In genomic region chr9:21017092-21017491, GRCh38 we compare ENCODE assay signal across 20 cellular contexts. TPM values are rescaled to one million over a fixed set of nuclear protein-coding genes. Genes with fewer than 3 reads are reported as not detected.
A peak's percentile ranks its signal among the peaks of the same experiment; 100 is the strongest.
DNase-seq lines count a peak whose midpoint lies in the region; ATAC-seq and TF ChIP-seq lines count a peak whose summit lies in the region.
"Had no signal": no experiment of that assay in that cellular context is flagged by ENCODE, and none has a peak within 500 bp of the region (broad histone marks: within the 10 kb centered on the region; RNA-seq: fewer than 3 reads in every experiment).

No MANE protein-coding gene starts in this region.

- TF ChIP-seq CTCF in ovary (IDR thresholded peaks at IDR 0.05) = no peak

- H3K27me3 ChIP-seq in ACC112 (ENCODE audit: insufficient read depth, low read length) (no peaks in the 10 kb centered on the region), ovary (no peaks in the 10 kb centered on the region)
- H3K27me3 ChIP-seq: left lung, upper lobe of left lung had no signal

- H3K36me3 Mint-ChIP-seq in activated naive CD4-positive, alpha-beta T cell treated with anti-CD3 and anti-CD28 coated beads, Interleukin-2, amount 50 U/mL, for 72 hours = peaks cover 0 to 39% of the 10 kb centered on the region in 2 donors

- no peak for TF ChIP-seq EP300 in ovary (IDR thresholded peaks at IDR 0.05)

- no peak overlapping the region for H3K4me3 ChIP-seq in ACC112 (ENCODE audit: low read depth, low read length)
- no peak overlapping the region for H3K4me3 ChIP-seq in ovary
- H3K4me3 ChIP-seq: K562, left lung, upper lobe of left lung had no signal

- no peak overlapping the region for H2AFZ ChIP-seq in ACC112 (ENCODE audit: low read length, unreplicated experiment)

- intact Hi-C loops in ovary (cut with DNase I) = no loop called here

- no peak overlapping the region for H3K27ac Mint-ChIP-seq in activated naive CD4-positive, alpha-beta T cell treated with anti-CD3 and anti-CD28 coated beads, Interleukin-2, amount 50 U/mL, for 72 hours

- H3K27ac ChIP-seq in ACC112 (ENCODE audit: low read depth, low read length) (peak overlapping the region; percentile 70), caudate nucleus (ENCODE audit: low read depth, low read length) (no peak overlapping the region), ovary (no peak overlapping the region)
- H3K27ac ChIP-seq: left lung, upper lobe of left lung, WERI-Rb-1 had no signal

- ATAC-seq in HG02870 (IDR thresholded peaks at IDR 0.05; ENCODE audit: unreplicated experiment) = no peak
- ATAC-seq in activated naive CD4-positive, alpha-beta T cell treated with anti-CD3 and anti-CD28 coated beads, Interleukin-2, amount 50 U/mL, for 72 hours = no peak
- ATAC-seq: K562, left lung had no signal

- no peaks in the 10 kb centered on the region for H3K36me3 ChIP-seq in ACC112 (ENCODE audit: insufficient read depth, low read length)
- no peaks in the 10 kb centered on the region for H3K36me3 ChIP-seq in ovary
- H3K36me3 ChIP-seq: WERI-Rb-1 had no signal

- peaks cover 22% of the 10 kb centered on the region for H3K4me1 ChIP-seq in ACC112 (ENCODE audit: control insufficient read depth, insufficient read depth, low read length, unreplicated experiment)
- no peaks in the 10 kb centered on the region for H3K4me1 ChIP-seq in ovary (ENCODE audit: insufficient read depth)
- H3K4me1 ChIP-seq: left lung, upper lobe of left lung had no signal

- H3K9me3 Mint-ChIP-seq in activated naive CD4-positive, alpha-beta T cell treated with anti-CD3 and anti-CD28 coated beads, Interleukin-2, amount 50 U/mL, for 72 hours = peaks cover 0 to under 1% of the 10 kb centered on the region in 2 donors
- H3K9me3 Mint-ChIP-seq: central memory CD8-positive, alpha-beta T cell had no signal

- TF ChIP-seq POLR2A in ovary (IDR thresholded peaks at IDR 0.05) = no peak

- H3K79me2 ChIP-seq in ACC112 (ENCODE audit: control insufficient read depth, insufficient read depth, low read length, unreplicated experiment) = no peaks in the 10 kb centered on the region

- WGBS in ovary, 3 donors = 69 to 77% (median 73%) methylated on average over 2 of the region's 2 CpGs

- no peaks in the 10 kb centered on the region for H3K9me3 ChIP-seq in ovary
- H3K9me3 ChIP-seq: left lung, upper lobe of left lung had no signal

- DNase-seq in HT1080 (ENCODE audit: low read depth) (peak; percentile 83), astrocyte of the hippocampus (ENCODE audit: low read depth, low spot score) (peak; percentile 11), glomerular visceral epithelial cell (ENCODE audit: extremely low spot score) (peak; percentile 24), caudate nucleus (lab: John Stamatoyannopoulos, UW) (no peak), ovary (no peak)
- DNase-seq in activated naive CD4-positive, alpha-beta T cell treated with anti-CD3 and anti-CD28 coated beads, Interleukin-2, amount 50 U/mL, for 72 hours (ENCODE audit: low spot score in 2 of 2) = no peak
- DNase-seq: H7; hypothalamus; left lung; naive B cell; NCI-H146; NCI-H446; stimulated activated CD4-positive, alpha-beta T cell treated with anti-CD3 and anti-CD28 coated beads, Interleukin-2, amount 100 ng/mL, for 24 hours; stimulated activated CD8-positive, alpha-beta memory T cell treated with anti-CD3 and anti-CD28 coated beads, Interleukin-4, amount 100 ng/mL, for 48 hours; upper lobe of left lung; WERI-Rb-1 had no signal

RNA-seq across cellular contexts. Expression of gene HACD4, which starts 14.3 kb away (rescaled TPM):
- total RNA-seq in HT1080 (2014; rRNA removed; shearing (Covaris generic)) = not detected in 2 replicates
- polyA plus RNA-seq in HT1080 (2015; cell fraction: cytosol; rRNA removed) = not detected in 2 replicates
- not detected in 2 replicates for polyA plus RNA-seq in HT1080 (2015; cell fraction: nucleus; rRNA removed)
- 1 to 10 TPM in 1 of 2 donors, under 1 TPM in 1; 0.87 to 3.9 TPM for total RNA-seq in activated naive CD4-positive, alpha-beta T cell treated with anti-CD3 and anti-CD28 coated beads, Interleukin-2, amount 50 U/mL, for 72 hours
- total RNA-seq in ovary = 1 to 10 TPM; 3.0 to 5.2 (median 3.7) TPM
- 1 to 10 TPM; 2.6 to 4.8 TPM for polyA plus RNA-seq in ovary
- polyA plus RNA-seq: K562 had no signal

Comparison
In these comparisons a context has a peak if more than half of its experiments do, and no peak if none do; other contexts are left out.
1. DNase-seq: peak in HT1080 (single experiment), astrocyte of the hippocampus (single experiment) and glomerular visceral epithelial cell (single experiment); none in caudate nucleus (0 of 61), activated naive CD4-positive, alpha-beta T cell treated with anti-CD3 and anti-CD28 coated beads, Interleukin-2, amount 50 U/mL, for 72 hours (0 of 2) and ovary (0 of 5).